In genomic region chr9:15529566-15530324, GRCh38 we compare ENCODE assay signal across 14 cellular contexts. TPM values are rescaled to one million over a fixed set of nuclear protein-coding genes. Genes with fewer than 3 reads are reported as not detected.
A peak's percentile ranks its signal among the peaks of the same experiment; 100 is the strongest.
DNase-seq lines count a peak whose midpoint lies in the region; ATAC-seq, FAIRE-seq and TF ChIP-seq lines count a peak whose summit lies in the region.
"Had no signal": no experiment of that assay in that cellular context is flagged by ENCODE, and none has a peak within 500 bp of the region (broad histone marks: within the 10 kb centered on the region; RNA-seq: fewer than 3 reads in every experiment).

No MANE protein-coding gene starts in this region.

- DNase-seq in small intestine (no peak), lower leg skin (ENCODE audit: low spot score in 2 of 2) (no peak), iPS-NIHi7 (ENCODE audit: extremely low spot score) (no peak), medulla oblongata (ENCODE audit: extremely low spot score) (no peak)
- DNase-seq: activated CD4-positive, alpha-beta T cell treated with anti-CD3 and anti-CD28 coated beads, Interleukin-2, amount 10 ng/mL, durations not matched to agents 7 days and 5 days; dorsolateral prefrontal cortex; SIG-M5 had no signal

- peak; percentile 87 for ATAC-seq in GM18508 (IDR thresholded peaks at IDR 0.05; ENCODE audit: insufficient read depth, unreplicated experiment)
- peak; percentile 67 for ATAC-seq in GM19468 (IDR thresholded peaks at IDR 0.05; ENCODE audit: extremely low read depth, unreplicated experiment)
- peak; percentile 88 for ATAC-seq in HG02938 (IDR thresholded peaks at IDR 0.05; ENCODE audit: unreplicated experiment)
- peak; percentile 68 for ATAC-seq in HG03575 (IDR thresholded peaks at IDR 0.05; ENCODE audit: extremely low read depth, insufficient number of reproducible peaks, low FRiP score, unreplicated experiment)
- ATAC-seq: HepG2 had no signal

- no peaks in the 10 kb centered on the region for H3K4me1 ChIP-seq in small intestine (ENCODE audit: control insufficient read depth in 2 of 2, insufficient read depth in 1 of 2, low read depth in 1 of 2, low read length in 1 of 2)
- H3K4me1 ChIP-seq: BLaER1 had no signal

- H3K9me3 ChIP-seq in small intestine (ENCODE audit: control insufficient read depth, low read depth), result no peaks in the 10 kb centered on the region

- no peak for TF ChIP-seq POLR2A in lower leg skin (IDR thresholded peaks at IDR 0.05)

- H3K27me3 ChIP-seq in small intestine (ENCODE audit: control insufficient read depth in 2 of 2, insufficient read depth in 2 of 2, low read length in 2 of 2), result no peaks in the 10 kb centered on the region
- H3K27me3 ChIP-seq: BLaER1, dorsolateral prefrontal cortex, hepatocyte had no signal

- FAIRE-seq in small intestine (lab: Jason Lieb, UNC), result no peak
- FAIRE-seq: HepG2 had no signal

- H3K36me3 ChIP-seq in small intestine (ENCODE audit: control insufficient read depth in 2 of 2, insufficient read depth in 2 of 2, low read length in 2 of 2), result no peaks in the 10 kb centered on the region
- H3K36me3 ChIP-seq: BLaER1 had no signal

- TF ChIP-seq CTCF in lower leg skin (IDR thresholded peaks at IDR 0.05), result no peak

- no peak overlapping the region for H3K27ac ChIP-seq in small intestine (ENCODE audit: low read depth in 1 of 2, low read length in 1 of 2)
- H3K27ac ChIP-seq: BLaER1, dorsolateral prefrontal cortex, hepatocyte had no signal

- H3K4me3 ChIP-seq in small intestine (ENCODE audit: low read depth in 1 of 2, low read length in 2 of 2), result no peak overlapping the region
- no peak overlapping the region for H3K4me3 ChIP-seq in lower leg skin (ENCODE audit: low read depth, poor library complexity, severe bottlenecking)
- H3K4me3 ChIP-seq: BLaER1, dorsolateral prefrontal cortex, hepatocyte had no signal

- 34 to 61% (median 41%) methylated on average over 4 of the region's 4 CpGs for WGBS in small intestine, 3 donors
- WGBS in lower leg skin, 2 donors, result 51 to 65% methylated on average over 4 of the region's 4 CpGs

- intact Hi-C loops in lower leg skin (cut with DNase I; ENCODE audit: low total_unique reads), result no loop called here

RNA-seq across cellular contexts. Expression of gene PSIP1, which starts 19.0 kb away (rescaled TPM):
- 10 to 100 TPM; 10.1 to 31.1 (median 19.5) TPM for polyA plus RNA-seq in small intestine
- total RNA-seq in lower leg skin, result 10 to 100 TPM; 12.9 to 31.7 (median 17.7) TPM

RNA-seq across cellular contexts. Expression of gene CCDC171, which starts 23.1 kb away (rescaled TPM):
- polyA plus RNA-seq in small intestine, result 1 to 10 TPM in 1 of 3 donors, under 1 TPM in 2; 0.27 to 1.4 (median 0.45) TPM
- total RNA-seq in lower leg skin, result 1 to 10 TPM; 2.5 to 4.2 (median 3.3) TPM
